11 cellular contexts compared by ENCODE assay signal in genomic region chr18:48662021-48662661, GRCh38.
DNase-seq lines count a peak whose midpoint lies in the region; ATAC-seq, FAIRE-seq and TF ChIP-seq lines count a peak whose summit lies in the region.
"Had no signal": no experiment of that assay in that cellular context is flagged by ENCODE, and none has a peak within 500 bp of the region (broad histone marks: within the 10 kb centered on the region; RNA-seq: fewer than 3 reads in every experiment).

No MANE protein-coding gene starts in this region.

- no peak for ATAC-seq in left ventricle myocardium superior
- ATAC-seq in HG02852 (IDR thresholded peaks at IDR 0.05; ENCODE audit: unreplicated experiment): no peak

- H3K36me3 ChIP-seq in Peyer's patch: no peaks in the 10 kb centered on the region

- no peaks in the 10 kb centered on the region for H3K9me3 ChIP-seq in Peyer's patch

- no peak overlapping the region for H3K27ac ChIP-seq in Peyer's patch
- H3K27ac ChIP-seq: BLaER1 had no signal

- DNase-seq in cardiac septum (ENCODE audit: low spot score) (peak; percentile 75), left ventricle myocardium superior (no peak), amniotic epithelial cell (ENCODE audit: low read depth) (peak; percentile 79), kidney tubule cell (ENCODE audit: low spot score) (peak; percentile 60), Peyer's patch (no peak), GM12891 (ENCODE audit: insufficient read length, low spot score) (no peak), H54 (ENCODE audit: insufficient read length, low spot score) (no peak)
- DNase-seq: activated CD4-positive, CD25-positive, alpha-beta regulatory T cell treated with anti-CD3 and anti-CD28 coated beads, Interleukin-2, amount 50 U/mL, for 72 hours; glutamatergic neuron had no signal

- no peak overlapping the region for H3K4me3 ChIP-seq in Peyer's patch
- H3K4me3 ChIP-seq: BLaER1 had no signal

- H3K27me3 ChIP-seq in Peyer's patch: no peaks in the 10 kb centered on the region
- H3K27me3 ChIP-seq: BLaER1 had no signal

- no peak for TF ChIP-seq CTCF in Peyer's patch (IDR thresholded peaks at IDR 0.05)

- intact Hi-C loops in cardiac septum (cut with DNase I) (loop anchor here (5.0 to 10.0 kb wide), 2 partner anchors 120 to 627 kb away; no protein-coding TSS in a partner anchor), left ventricle myocardium superior (cut with micrococcal nuclease) (loop anchor here (5.0 kb wide), 1 partner anchor 185 kb away; no protein-coding TSS in a partner anchor)

- TF ChIP-seq POLR2A in Peyer's patch (IDR thresholded peaks at IDR 0.05) (no peak), GM12891 (IDR thresholded peaks at IDR 0.05; ENCODE audit: low read depth, low read length) (no peak), H54 (IDR thresholded peaks at IDR 0.05; ENCODE audit: low read depth, low read length) (no peak)

- no peaks in the 10 kb centered on the region for H3K4me1 ChIP-seq in Peyer's patch

- FAIRE-seq in GM12891 (lab: Jason Lieb, UNC) (no peak), H54 (lab: Jason Lieb, UNC) (no peak)

TF ChIP-seq in GM12891, 5 proteins besides CTCF, POLR2A, EP300 and RAD21:
- TF ChIP-seq PAX5 (IDR thresholded peaks at IDR 0.05; ENCODE audit: insufficient read depth, low read length, severe bottlenecking) (no peak), SPI1 (IDR thresholded peaks at IDR 0.05; ENCODE audit: low read depth, low read length) (no peak), TAF1 (IDR thresholded peaks at IDR 0.05; ENCODE audit: low read depth, low read length) (no peak), POLR2AphosphoS5 (IDR thresholded peaks at IDR 0.05; ENCODE audit: low read depth, low read length) (no peak), POU2F2 (IDR thresholded peaks at IDR 0.05; ENCODE audit: low read depth, low read length) (no peak)

Comparison
In these comparisons a context has a peak if more than half of its experiments do, and no peak if none do; other contexts are left out.
1. DNase-seq: peak in cardiac septum (single experiment), amniotic epithelial cell (single experiment) and kidney tubule cell (single experiment); none in left ventricle myocardium superior (single experiment), Peyer's patch (0 of 3), GM12891 (single experiment) and H54 (single experiment).